ENCODE assay signal across 18 cellular contexts in the genomic region with DNA sequence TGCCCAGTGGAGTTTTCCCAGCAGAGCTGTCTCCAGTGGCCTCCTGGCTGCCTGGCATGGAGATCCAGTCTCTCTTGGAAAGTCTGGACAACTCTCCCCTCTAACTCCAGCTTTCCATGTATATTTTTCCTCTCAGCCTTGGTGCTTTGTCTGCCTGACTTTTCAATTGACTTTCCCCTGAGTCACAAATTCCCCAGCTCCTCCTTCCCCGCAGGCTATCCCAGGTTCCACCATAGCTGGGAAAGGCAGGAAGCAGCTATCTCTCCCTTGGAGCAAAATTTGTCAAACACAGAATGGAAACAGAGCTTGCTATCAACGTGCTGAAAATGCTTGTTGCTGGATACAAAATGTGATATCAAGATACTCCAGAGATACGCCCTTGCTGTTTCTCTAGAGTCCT.
A peak's percentile ranks its signal among the peaks of the same experiment; 100 is the strongest.
DNase-seq lines count a peak whose midpoint lies in the region; ATAC-seq, FAIRE-seq and TF ChIP-seq lines count a peak whose summit lies in the region.
"Had no signal": no experiment of that assay in that cellular context is flagged by ENCODE, and none has a peak within 500 bp of the region (broad histone marks: within the 10 kb centered on the region; RNA-seq: fewer than 3 reads in every experiment).

No MANE protein-coding gene starts in this region.

- TF ChIP-seq RAD21 in H1 (IDR thresholded peaks at IDR 0.05 in 1 of 2, conservative IDR thresholded peaks at IDR 0.05 in 1 of 2; ENCODE audit: low read depth in 2 of 2, low read length in 2 of 2) = no peak

- no peaks in the 10 kb centered on the region for H3K79me1 ChIP-seq in H1 (ENCODE audit: low read depth, low read length)

- H4K5ac ChIP-seq in H1 (ENCODE audit: insufficient read length, low read depth, low read length) = no peak overlapping the region

- POLR2A ChIA-PET in H1 (lab: Charles Lee; ENCODE audit: partially characterized antibody) = no interaction called here

- H3K4me1 ChIP-seq in GM23248 (ENCODE audit: insufficient read depth) (peaks cover 48% of the 10 kb centered on the region), H1 (replicated peaks in 1 of 4; ENCODE audit: control insufficient read depth in 3 of 4, insufficient read depth in 4 of 4, low read length in 3 of 4) (no peaks in the 10 kb centered on the region), mesodermal cell (ENCODE audit: control insufficient read depth, insufficient read depth, low read length, poor library complexity, severe bottlenecking) (peaks cover 33% of the 10 kb centered on the region)
- H3K4me1 ChIP-seq: body of pancreas, lower lobe of right lung had no signal

- H2BK20ac ChIP-seq in H1 (ENCODE audit: low read length) = no peak overlapping the region

- no peak for FAIRE-seq in H1 (lab: Jason Lieb, UNC)

- no peak for TF ChIP-seq POLR2A in H1 (IDR thresholded peaks at IDR 0.05; ENCODE audit: control extremely low read depth in 1 of 2, low read depth in 2 of 2, low read length in 2 of 2)

- H4K20me1 ChIP-seq in GM23248 (ENCODE audit: insufficient read depth) (no peaks in the 10 kb centered on the region), H1 (replicated peaks in 1 of 2; ENCODE audit: control insufficient read depth in 1 of 2, insufficient read depth in 2 of 2, low read length in 2 of 2) (no peaks in the 10 kb centered on the region)

- no peaks in the 10 kb centered on the region for H3K36me3 ChIP-seq in GM23248 (ENCODE audit: low read depth)
- H3K36me3 ChIP-seq in H1 (ENCODE audit: control insufficient read depth in 2 of 4, insufficient read depth in 4 of 4, low read length in 3 of 4) = no peaks in the 10 kb centered on the region
- no peaks in the 10 kb centered on the region for H3K36me3 ChIP-seq in mesodermal cell (ENCODE audit: control insufficient read depth, insufficient read depth, low read length)
- H3K36me3 ChIP-seq: lower lobe of right lung had no signal

- H2AK5ac ChIP-seq in H1 (ENCODE audit: low read depth, low read length) = no peak overlapping the region

- TF ChIP-seq EP300 in H1 (IDR thresholded peaks at IDR 0.05; ENCODE audit: borderline replicate concordance in 1 of 2, low read depth in 2 of 2, low read length in 2 of 2) = no peak

- H3K4me3 ChIP-seq in GM23248 (no peak overlapping the region), H1 (ENCODE audit: extremely low read depth in 1 of 4, insufficient read depth in 2 of 4, low read depth in 3 of 4, low read length in 4 of 4) (no peak overlapping the region), mesodermal cell (ENCODE audit: extremely low read depth, insufficient read depth, low read length, poor library complexity, severe bottlenecking) (no peak overlapping the region)
- H3K4me3 ChIP-seq: body of pancreas, lower lobe of right lung had no signal

- no peak for TF ChIP-seq CTCF in H1 (IDR thresholded peaks at IDR 0.05; ENCODE audit: control extremely low read depth in 1 of 3, insufficient read depth in 1 of 3, low read depth in 1 of 3, low read length in 3 of 3)

- H4K91ac ChIP-seq in H1 (replicated peaks; ENCODE audit: insufficient read length, low read length) = no peak overlapping the region

- H3K4ac ChIP-seq in H1 (replicated peaks; ENCODE audit: insufficient read length, low read depth, low read length) = no peak overlapping the region

- DNase-seq in GM23248 = peak; percentile 43
- peak; percentile 22 for DNase-seq in NCI-H69 (lab: John Stamatoyannopoulos, UW)
- no peak for DNase-seq in H1 (ENCODE audit: low read depth in 1 of 2, low spot score in 2 of 2)
- no peak for DNase-seq in cortex of kidney (lab: John Stamatoyannopoulos, UW)
- DNase-seq: activated CD4-positive, CD25-positive, alpha-beta regulatory T cell treated with anti-CD3 and anti-CD28 coated beads, Interleukin-2, amount 50 U/mL, for 72 hours; activated T-cell treated with anti-CD3 and anti-CD28 coated beads, Interleukin-2, amount 50 U/mL, for 48 hours; body of pancreas; COR-L47; lower lobe of right lung; MM.1S; NCI-H1694; NCI-H774; stimulated activated naive B cell treated with anti-CD40 and anti-IgM and Interleukin-4, amounts not matched to agents 10 μg/mL and 1 μg/mL and 100 μg/mL, for 72 hours had no signal

- H2BK5ac ChIP-seq in H1 (ENCODE audit: low read depth, low read length) = no peak overlapping the region

- H3K56ac ChIP-seq in H1 (replicated peaks; ENCODE audit: insufficient read length, low read depth, low read length) = no peak overlapping the region

- H3K18ac ChIP-seq in H1 (ENCODE audit: extremely low read depth, low read length) = no peak overlapping the region

- H3K9me3 ChIP-seq in GM23248 (ENCODE audit: low read depth) (no peaks in the 10 kb centered on the region), H1 (ENCODE audit: insufficient read depth in 2 of 2, low read depth in 1 of 2, low read length in 1 of 2) (no peaks in the 10 kb centered on the region), mesodermal cell (ENCODE audit: control insufficient read depth, low read length) (no peaks in the 10 kb centered on the region)
- H3K9me3 ChIP-seq: body of pancreas, lower lobe of right lung had no signal

- no peaks in the 10 kb centered on the region; the same call in 1 of the 2 replicates for H3K23me2 ChIP-seq in H1 (ENCODE audit: low read depth, low read length)

- H2BK15ac ChIP-seq in H1 (ENCODE audit: low read length) = no peak overlapping the region

- H3K27me3 ChIP-seq in GM23248 (replicated peaks; ENCODE audit: insufficient read depth) = no peaks in the 10 kb centered on the region
- H3K27me3 ChIP-seq in H1 (replicated peaks in 1 of 4; ENCODE audit: control insufficient read depth in 3 of 4, extremely low read depth in 1 of 4, insufficient read depth in 3 of 4, low read length in 3 of 4) = no peaks in the 10 kb centered on the region
- H3K27me3 ChIP-seq: body of pancreas had no signal

- no peaks in the 10 kb centered on the region for H3K9me2 ChIP-seq in GM23248 (ENCODE audit: insufficient read depth)

- H3K9ac ChIP-seq in GM23248 (no peak overlapping the region), H1 (replicated peaks in 1 of 4; ENCODE audit: extremely low read depth in 1 of 4, low read depth in 3 of 4, low read length in 3 of 4) (no peak overlapping the region)

- ATAC-seq in HG02840 (IDR thresholded peaks at IDR 0.05; ENCODE audit: low FRiP score, unreplicated experiment) (no peak), GM21447 (IDR thresholded peaks at IDR 0.05; ENCODE audit: unreplicated experiment) (no peak), HG03521 (IDR thresholded peaks at IDR 0.05; ENCODE audit: unreplicated experiment) (no peak)
- ATAC-seq: body of pancreas; lower lobe of right lung; sciatic nerve; stimulated activated naive B cell treated with anti-CD40 and anti-IgM and Interleukin-4, amounts not matched to agents 10 μg/mL and 1 μg/mL and 100 μg/mL, for 72 hours had no signal

- H3K27ac ChIP-seq in GM23248 (peak overlapping the region; percentile 7; the same call in 1 of the 2 replicates), H1 (ENCODE audit: low read depth, low read length) (no peak overlapping the region), mesodermal cell (ENCODE audit: low read depth, low read length, severe bottlenecking) (peak overlapping the region; percentile 77)
- H3K27ac ChIP-seq: body of pancreas, lower lobe of right lung had no signal

- no peak overlapping the region for H3K4me2 ChIP-seq in GM23248 (ENCODE audit: unreplicated experiment)
- H3K4me2 ChIP-seq in H1 (ENCODE audit: insufficient read depth in 1 of 2, low read depth in 2 of 2, low read length in 2 of 2) = no peak overlapping the region

- H2AFZ ChIP-seq in GM23248 (0 out of 2 replicates have a peak overlapping the region, but pooled peaks have one; percentile 46), H1 (ENCODE audit: low read length) (peak overlapping the region; percentile 15; the same call in 1 of the 2 replicates)

- CTCF ChIA-PET in H1 (lab: Charles Lee; ENCODE audit: partially characterized antibody) = interaction anchor here (0.6 to 10.3 kb wide), 11 partner anchors 9 to 492 kb away, joined by 3 to 192 read pairs (median 9); no protein-coding TSS in a partner anchor

- no peak overlapping the region for H3K23ac ChIP-seq in H1 (ENCODE audit: insufficient read length)

- WGBS in GM23248 (ENCODE audit: low coverage in 1 of 2, low lambda C conversion rate in 2 of 2, missing lambda C conversion rate in 2 of 2), 2 experiments = 66 to 69% methylated on average over 3 of the region's 3 CpGs
- 73% methylated on average over 3 of the region's 3 CpGs; no CpG with 5 or more reads in 1 of the 2 experiments for WGBS in H1 (ENCODE audit: extremely low coverage in 1 of 2, insufficient coverage in 1 of 2, insufficient read length in 1 of 2, insufficient replicate concordance in 2 of 2, low coverage in 1 of 2, low lambda C conversion rate in 2 of 2, missing lambda C conversion rate in 1 of 2), 2 experiments
- WGBS in mesodermal cell (ENCODE audit: insufficient coverage in 2 of 2), 2 experiments = 46% methylated on average over 2 of the region's 3 CpGs; no CpG with 5 or more reads in 1 of the 2 experiments

- H3F3A ChIP-seq in GM23248 (ENCODE audit: insufficient read depth) = peaks cover 28% of the 10 kb centered on the region

- H2BK120ac ChIP-seq in H1 (replicated peaks; ENCODE audit: low read depth, low read length) = no peak overlapping the region

- H2BK12ac ChIP-seq in H1 (ENCODE audit: low read depth, low read length) = no peak overlapping the region

- no peak overlapping the region for H3K14ac ChIP-seq in H1 (ENCODE audit: insufficient read length)

- no peak overlapping the region for H4K8ac ChIP-seq in H1 (ENCODE audit: extremely low read depth, insufficient read depth, low read length)

- in situ Hi-C loops in GM23248 (cut with MboI) = loop anchor here (5.0 kb wide), 1 partner anchor 70 kb away; no protein-coding TSS in a partner anchor

- no peaks in the 10 kb centered on the region for H3K79me2 ChIP-seq in GM23248 (ENCODE audit: insufficient read depth)
- no peaks in the 10 kb centered on the region for H3K79me2 ChIP-seq in H1 (ENCODE audit: control insufficient read depth in 1 of 2, insufficient read depth in 2 of 2, low read length in 2 of 2)

TF ChIP-seq in H1, 55 proteins besides CTCF, POLR2A, EP300 and RAD21:
- TF ChIP-seq RXRA (IDR thresholded peaks at IDR 0.05; ENCODE audit: insufficient read depth, low read depth, low read length) = no peak
- TF ChIP-seq JUN (IDR thresholded peaks at IDR 0.05; ENCODE audit: low read depth, low read length) = no peak
- no peak for TF ChIP-seq CBX8 (IDR thresholded peaks at IDR 0.05; ENCODE audit: borderline replicate concordance, low read depth, low read length)
- no peak for TF ChIP-seq TCF12 (IDR thresholded peaks at IDR 0.05; ENCODE audit: low read depth, low read length)
- no peak for TF ChIP-seq BRCA1 (IDR thresholded peaks at IDR 0.05; ENCODE audit: low read depth, low read length)
- no peak for TF ChIP-seq RBBP5 (IDR thresholded peaks at IDR 0.05; ENCODE audit: borderline replicate concordance, low read depth, low read length)
- no peak for TF ChIP-seq BACH1 (IDR thresholded peaks at IDR 0.05; ENCODE audit: low read length)
- no peak for TF ChIP-seq CHD1 (IDR thresholded peaks at IDR 0.05; ENCODE audit: low read depth, low read length)
- TF ChIP-seq SIX5 (IDR thresholded peaks at IDR 0.05; ENCODE audit: low read depth, low read length) = no peak
- TF ChIP-seq, protein P1, sequence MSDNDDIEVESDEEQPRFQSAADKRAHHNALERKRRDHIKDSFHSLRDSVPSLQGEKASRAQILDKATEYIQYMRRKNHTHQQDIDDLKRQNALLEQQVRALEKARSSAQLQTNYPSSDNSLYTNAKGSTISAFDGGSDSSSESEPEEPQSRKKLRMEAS (IDR thresholded peaks at IDR 0.05) = no peak

Comparison
In these comparisons a context has a peak if more than half of its experiments do, and no peak if none do; other contexts are left out.
1. DNase-seq: peak in GM23248 (single experiment) and NCI-H69 (single experiment); none in H1 (0 of 2) and cortex of kidney (single experiment).